1 cellular context compared by ENCODE assay signal in genomic region chr1:235971571-235972315, GRCh38.
TF ChIP-seq lines count a peak whose summit lies in the region.

No MANE protein-coding gene starts in this region.

TF ChIP-seq in HEK293, 187 proteins besides CTCF, POLR2A, EP300 and RAD21 (continued from another document):
- peak; percentile 74 for TF ChIP-seq PRDM10 (tag by site-specific recombination; IDR thresholded peaks at IDR 0.05)
- TF ChIP-seq ZNF580 (tag by site-specific recombination; IDR thresholded peaks at IDR 0.05) = no peak
- TF ChIP-seq ZNF138 (tag by site-specific recombination; IDR thresholded peaks at IDR 0.05; ENCODE audit: borderline replicate concordance) = no peak
- no peak for TF ChIP-seq ZNF175 (tag by site-specific recombination; IDR thresholded peaks at IDR 0.05)
- no peak for TF ChIP-seq ZNF248 (tag by site-specific recombination; IDR thresholded peaks at IDR 0.05)
- TF ChIP-seq HOXA7 (CRISPR knock-in tag; IDR thresholded peaks at IDR 0.05; ENCODE audit: borderline replicate concordance) = no peak
- no peak for TF ChIP-seq ZNF585B (tag by site-specific recombination; IDR thresholded peaks at IDR 0.05)
- no peak for TF ChIP-seq ZNF555 (tag by site-specific recombination; conservative IDR thresholded peaks at IDR 0.05)
- TF ChIP-seq KLF7 (tag by site-specific recombination; IDR thresholded peaks at IDR 0.05; ENCODE audit: borderline replicate concordance) = no peak; the same call in 1 of the 2 replicates
- TF ChIP-seq ZNF521 (tag by site-specific recombination; IDR thresholded peaks at IDR 0.05) = no peak
- no peak for TF ChIP-seq INSM2 (tag by site-specific recombination; IDR thresholded peaks at IDR 0.05)
- TF ChIP-seq ZNF510 (tag by site-specific recombination; IDR thresholded peaks at IDR 0.05; ENCODE audit: insufficient replicate concordance) = no peak
- TF ChIP-seq ZBTB49 (tag by site-specific recombination; IDR thresholded peaks at IDR 0.05; ENCODE audit: low read depth) = no peak
- TF ChIP-seq ZBTB8A (tag by site-specific recombination; IDR thresholded peaks at IDR 0.05) = peak; percentile 53; the same call in 1 of the 2 replicates
- TF ChIP-seq PRDM2 (tag by site-specific recombination; IDR thresholded peaks at IDR 0.05; ENCODE audit: borderline replicate concordance) = no peak
- peak; percentile 42; the same call in 1 of the 2 replicates for TF ChIP-seq EGR2 (tag by site-specific recombination; IDR thresholded peaks at IDR 0.05; ENCODE audit: low read depth)
- 0 out of 2 replicates have a peak, but pooled peaks have one; percentile 8 for TF ChIP-seq ZNF280D (tag by site-specific recombination; IDR thresholded peaks at IDR 0.05)
- TF ChIP-seq ZNF830 (tag by site-specific recombination; IDR thresholded peaks at IDR 0.05; ENCODE audit: low read depth) = no peak
- TF ChIP-seq HIC1 (tag by site-specific recombination; IDR thresholded peaks at IDR 0.05) = no peak
- no peak for TF ChIP-seq ZSCAN5A (tag by site-specific recombination; IDR thresholded peaks at IDR 0.05)
